15 cellular contexts compared by ENCODE assay signal in genomic region chr6:13702809-13703302, GRCh38. TPM values are rescaled to one million over a fixed set of nuclear protein-coding genes. Genes with fewer than 3 reads are reported as not detected.
DNase-seq lines count a peak whose midpoint lies in the region; ATAC-seq, FAIRE-seq and TF ChIP-seq lines count a peak whose summit lies in the region.
"Had no signal": no experiment of that assay in that cellular context is flagged by ENCODE, and none has a peak within 500 bp of the region (broad histone marks: within the 10 kb centered on the region; RNA-seq: fewer than 3 reads in every experiment).

No MANE protein-coding gene starts in this region.

- no peak overlapping the region for H3K4me3 ChIP-seq in SU-DHL-6 (ENCODE audit: insufficient read depth, low read length, poor library complexity, severe bottlenecking)
- H3K4me3 ChIP-seq in neuronal stem cell (ENCODE audit: low read length in 2 of 2) = no peak overlapping the region
- H3K4me3 ChIP-seq in aorta (ENCODE audit: low read length in 2 of 2) = no peak overlapping the region
- H3K4me3 ChIP-seq: suprapubic skin had no signal

- H3K4me2 ChIP-seq in SU-DHL-6 (ENCODE audit: low read depth, low read length, poor library complexity, severe bottlenecking) = peak overlapping the region; percentile 3
- no peak overlapping the region for H3K4me2 ChIP-seq in neuronal stem cell (ENCODE audit: insufficient read depth, low read length, poor library complexity, severe bottlenecking)

- H2AFZ ChIP-seq in SU-DHL-6 (ENCODE audit: low read depth, low read length, severe bottlenecking) (no peak overlapping the region), neuronal stem cell (ENCODE audit: low read length) (no peak overlapping the region)

- H3K23ac ChIP-seq in neuronal stem cell (ENCODE audit: low read depth, low read length, poor library complexity) = no peak overlapping the region

- H2BK120ac ChIP-seq in neuronal stem cell (ENCODE audit: low read depth, low read length) = no peak overlapping the region

- no peak for TF ChIP-seq CTCF in SU-DHL-6 (IDR thresholded peaks at IDR 0.05; ENCODE audit: insufficient read depth, low read length, poor library complexity, severe bottlenecking)
- TF ChIP-seq CTCF in D721Med (IDR thresholded peaks at IDR 0.05; ENCODE audit: insufficient read depth, missing control alignments) = no peak

- intact Hi-C loops in aorta (cut with DNase I) = no loop called here

- H4K8ac ChIP-seq in neuronal stem cell (ENCODE audit: low read depth, low read length) = no peak overlapping the region

- H3K36me3 ChIP-seq in SU-DHL-6 (ENCODE audit: low read length) (peaks cover 5% of the 10 kb centered on the region), neuronal stem cell (replicated peaks in 1 of 2; ENCODE audit: control insufficient read depth in 2 of 2, insufficient read depth in 2 of 2, low read length in 2 of 2) (peaks cover 0 to 42% of the 10 kb centered on the region in 2 donors), aorta (ENCODE audit: control insufficient read depth in 1 of 2, insufficient read depth in 2 of 2, low read length in 1 of 2) (no peaks in the 10 kb centered on the region)
- H3K36me3 ChIP-seq: suprapubic skin had no signal

- no peak for DNase-seq in neuronal stem cell (ENCODE audit: low spot score)
- no peak for DNase-seq in NCI-H1930 (lab: John Stamatoyannopoulos, UW)
- no peak for DNase-seq in D721Med (ENCODE audit: insufficient read length, low spot score)
- DNase-seq in aorta = no peak
- DNase-seq: amygdala; COR-L47; NCI-H1092 treated with DMSO at 0.1 percent for 48 hours; NCI-H82; posterior cingulate gyrus; stimulated activated CD4-positive, alpha-beta T cell treated with anti-CD3 and anti-CD28 coated beads, Interleukin-4, amount 100 ng/mL, for 24 hours had no signal

- H2BK5ac ChIP-seq in neuronal stem cell (ENCODE audit: low read length) = no peak overlapping the region

- peaks cover 4% of the 10 kb centered on the region for H3K79me1 ChIP-seq in neuronal stem cell (ENCODE audit: low read depth, low read length)

- H3K9me2 ChIP-seq in SU-DHL-6 (replicated peaks; ENCODE audit: insufficient read depth, low read length) = no peaks in the 10 kb centered on the region

- no peak overlapping the region for H2AK5ac ChIP-seq in neuronal stem cell (ENCODE audit: low read depth, low read length)

- H3K4ac ChIP-seq in neuronal stem cell (ENCODE audit: low read length) = peak overlapping the region; percentile 37

- no CpG with 5 or more reads among the region's 4 CpGs for WGBS in neuronal stem cell (ENCODE audit: extremely low coverage in 2 of 2, insufficient read length in 2 of 2, insufficient replicate concordance in 1 of 2), 2 donors
- WGBS in aorta, 2 donors = 84 to 90% methylated on average over 4 of the region's 4 CpGs

- peaks cover 99% of the 10 kb centered on the region for H3K79me2 ChIP-seq in SU-DHL-6 (ENCODE audit: insufficient read depth, low read length)

- H3K27ac ChIP-seq in SU-DHL-6 (ENCODE audit: low read depth, low read length) (no peak overlapping the region), neuronal stem cell (replicated peaks; ENCODE audit: low read length) (no peak overlapping the region), aorta (ENCODE audit: low read depth in 1 of 2, low read length in 2 of 2) (no peak overlapping the region)
- H3K27ac ChIP-seq: suprapubic skin had no signal

- peak overlapping the region; percentile 89 for H3K18ac ChIP-seq in neuronal stem cell (ENCODE audit: low read length)

- peak overlapping the region; percentile 58 for H2BK12ac ChIP-seq in neuronal stem cell (ENCODE audit: low read length)

- peak; percentile 56 for ATAC-seq in GM18861 (IDR thresholded peaks at IDR 0.05; ENCODE audit: unreplicated experiment)
- ATAC-seq in HG03442 (IDR thresholded peaks at IDR 0.05; ENCODE audit: unreplicated experiment) = peak; percentile 57
- no peak for ATAC-seq in HG02870 (IDR thresholded peaks at IDR 0.05; ENCODE audit: unreplicated experiment)
- no peak for ATAC-seq in aorta (ENCODE audit: low FRiP score)

- H4K91ac ChIP-seq in neuronal stem cell (ENCODE audit: low read depth, low read length, poor library complexity) = no peak overlapping the region

- no peak overlapping the region for H2BK15ac ChIP-seq in neuronal stem cell (ENCODE audit: low read length)

- H4K20me1 ChIP-seq in SU-DHL-6 (ENCODE audit: low read depth, low read length) = peaks cover 22% of the 10 kb centered on the region

- peaks cover 11% of the 10 kb centered on the region; the same call in 1 of the 2 replicates for H3F3A ChIP-seq in SU-DHL-6 (ENCODE audit: insufficient read depth)

- H3K9me3 ChIP-seq in SU-DHL-6 (ENCODE audit: insufficient read depth, low read length) = no peaks in the 10 kb centered on the region
- peaks cover 0 to 24% of the 10 kb centered on the region in 2 donors for H3K9me3 ChIP-seq in neuronal stem cell (replicated peaks in 1 of 2; ENCODE audit: control insufficient read depth in 2 of 2, insufficient read depth in 1 of 2, low read depth in 1 of 2, low read length in 2 of 2)
- H3K9me3 ChIP-seq in aorta (ENCODE audit: control insufficient read depth, low read length) = no peaks in the 10 kb centered on the region
- H3K9me3 ChIP-seq: suprapubic skin had no signal

- FAIRE-seq in D721Med (lab: Jason Lieb, UNC) = no peak

- H3K27me3 ChIP-seq in SU-DHL-6 (ENCODE audit: low read length) (no peaks in the 10 kb centered on the region), neuronal stem cell (ENCODE audit: control insufficient read depth in 3 of 3, insufficient read depth in 3 of 3, low read depth in 1 of 3, low read length in 3 of 3) (no peaks in the 10 kb centered on the region), aorta (ENCODE audit: control insufficient read depth in 1 of 2, insufficient read depth in 2 of 2, low read length in 1 of 2) (no peaks in the 10 kb centered on the region)
- H3K27me3 ChIP-seq: suprapubic skin had no signal

- peaks cover 0 to 4% of the 10 kb centered on the region in 2 donors for H3K4me1 ChIP-seq in neuronal stem cell (ENCODE audit: control insufficient read depth in 2 of 2, insufficient read depth in 1 of 2, low read depth in 1 of 2, low read length in 2 of 2)
- H3K4me1 ChIP-seq in aorta (ENCODE audit: control insufficient read depth in 1 of 2, insufficient read depth in 2 of 2, low read length in 2 of 2) = peaks cover 3 to 6% of the 10 kb centered on the region in 2 donors

- peak overlapping the region; percentile 64 for H3K14ac ChIP-seq in neuronal stem cell (ENCODE audit: low read length)

- H3K9ac ChIP-seq in SU-DHL-6 (ENCODE audit: low read length) = no peak overlapping the region
- H3K9ac ChIP-seq in neuronal stem cell (ENCODE audit: low read depth, low read length, poor library complexity) = no peak overlapping the region

RNA-seq across cellular contexts. Expression of gene RANBP9, which starts 8.8 kb away (rescaled TPM):
- polyA plus RNA-seq in neuronal stem cell (2013, experiment 1 of 2) = 34.4 TPM
- polyA plus RNA-seq in neuronal stem cell (2013, experiment 2 of 2) = 35.1 TPM
- total RNA-seq in aorta = 10 to 100 TPM; 53.2 to 64.5 TPM
- polyA plus RNA-seq in aorta = 10 to 100 TPM; 29.2 to 31.0 TPM

Comparison
In these comparisons a context has a peak if more than half of its experiments do, and no peak if none do; other contexts are left out.
1. ATAC-seq: peak in GM18861 (single experiment) and HG03442 (single experiment); none in HG02870 (single experiment) and aorta (single experiment).